ENCODE assay signal across 8 cellular contexts in genomic region chr1:155254714-155255242, GRCh38. TPM values are rescaled to one million over a fixed set of nuclear protein-coding genes. Genes with fewer than 3 reads are reported as not detected.
A peak's percentile ranks its signal among the peaks of the same experiment; 100 is the strongest.
DNase-seq lines count a peak whose midpoint lies in the region; ATAC-seq and TF ChIP-seq lines count a peak whose summit lies in the region.

No MANE protein-coding gene starts in this region.

- H3K4me3 Mint-ChIP-seq in T-helper 1 cell treated with Interleukin-12 subunit alpha and Interleukin-12 subunit beta and Interleukin-4 antibody, amounts not matched to agents 30 μg/mL and 1 μg/mL, for 36 hours: peak overlapping the region; percentile 80
- H3K4me3 Mint-ChIP-seq in T-helper 17 cell: peak overlapping the region; percentile 86

- DNase-seq in T-helper 1 cell (no peak), T-helper 17 cell (no peak), foreskin fibroblast (peak in 1 of 2 donors; percentile 52), posterior vena cava (ENCODE audit: low spot score) (peak; percentile 84), NCI-H510A (lab: John Stamatoyannopoulos, UW) (no peak), SKM-1 treated with dmso at 0.1 percent for 144 hours (lab: John Stamatoyannopoulos, UW; ENCODE audit: unreplicated experiment) (no peak)

- H3K4me3 ChIP-seq in foreskin fibroblast (ENCODE audit: low read depth in 1 of 2, low read length in 2 of 2): peak overlapping the region; percentile 74 to 79

- no peaks in the 10 kb centered on the region for H3K27me3 Mint-ChIP-seq in T-helper 1 cell treated with Interleukin-12 subunit alpha and Interleukin-12 subunit beta and Interleukin-4 antibody, amounts not matched to agents 30 μg/mL and 1 μg/mL, for 36 hours (ENCODE audit: low read depth)
- no peaks in the 10 kb centered on the region for H3K27me3 Mint-ChIP-seq in T-helper 17 cell

- H3K9me3 Mint-ChIP-seq in T-helper 1 cell treated with Interleukin-12 subunit alpha and Interleukin-12 subunit beta and Interleukin-4 antibody, amounts not matched to agents 30 μg/mL and 1 μg/mL, for 36 hours: no peaks in the 10 kb centered on the region

- peaks cover 39% of the 10 kb centered on the region for H3K4me1 Mint-ChIP-seq in T-helper 1 cell treated with Interleukin-12 subunit alpha and Interleukin-12 subunit beta and Interleukin-4 antibody, amounts not matched to agents 30 μg/mL and 1 μg/mL, for 36 hours (ENCODE audit: low read depth)
- H3K4me1 Mint-ChIP-seq in T-helper 17 cell: peaks cover 38% of the 10 kb centered on the region

- ATAC-seq in T-helper 17 cell: no peak
- no peak for ATAC-seq in HG03457 (IDR thresholded peaks at IDR 0.05; ENCODE audit: unreplicated experiment)

- H3K27ac Mint-ChIP-seq in T-helper 1 cell treated with Interleukin-12 subunit alpha and Interleukin-12 subunit beta and Interleukin-4 antibody, amounts not matched to agents 30 μg/mL and 1 μg/mL, for 36 hours: peak overlapping the region; percentile 36
- H3K27ac Mint-ChIP-seq in T-helper 17 cell: no peak overlapping the region

- TF ChIP-seq CTCF in foreskin fibroblast (IDR thresholded peaks at IDR 0.05; ENCODE audit: low read depth, low read length): no peak

- intact Hi-C loops in posterior vena cava (cut with DNase I): loop anchor here in 1 of 2 donors (5.0 kb wide), 1 partner anchor 68 kb away; the partner anchor contains the start of gene RUSC1

- peaks cover 18% of the 10 kb centered on the region for H3K36me3 Mint-ChIP-seq in T-helper 1 cell treated with Interleukin-12 subunit alpha and Interleukin-12 subunit beta and Interleukin-4 antibody, amounts not matched to agents 30 μg/mL and 1 μg/mL, for 36 hours (ENCODE audit: low read depth)
- H3K36me3 Mint-ChIP-seq in T-helper 17 cell (ENCODE audit: low read depth): peaks cover 8% of the 10 kb centered on the region

- H3K9me3 ChIP-seq in T-helper 17 cell (ENCODE audit: control insufficient read depth, low read length, poor library complexity, severe bottlenecking): no peaks in the 10 kb centered on the region

RNA-seq across cellular contexts. Expression of gene ENTREP3, which starts 0.5 kb away (rescaled TPM):
- 1 to 10 TPM; 8.6 to 9.3 TPM for total RNA-seq in T-helper 17 cell
- 10 to 100 TPM; 21.3 to 25.3 TPM for total RNA-seq in posterior vena cava

RNA-seq across cellular contexts. Expression of gene SCAMP3, which starts 7.4 kb away (rescaled TPM):
- total RNA-seq in T-helper 17 cell (10 to 100 TPM; 60.1 to 69.4 TPM), posterior vena cava (10 to 100 TPM; 34.7 to 37.3 TPM)

RNA-seq across cellular contexts. Expression of gene CLK2, which starts 18.5 kb away (rescaled TPM):
- total RNA-seq in T-helper 17 cell: 10 to 100 TPM; 54.8 to 57.8 TPM
- total RNA-seq in posterior vena cava: 10 to 100 TPM; 31.2 to 32.3 TPM

RNA-seq across cellular contexts. Expression of gene HCN3, which starts 22.5 kb away (rescaled TPM):
- total RNA-seq in T-helper 17 cell: 1 to 10 TPM; 1.3 to 1.5 TPM
- total RNA-seq in posterior vena cava: 1 to 10 TPM; 1.4 to 1.5 TPM

RNA-seq across cellular contexts. Expression of gene MTX1, which starts 46.3 kb away (rescaled TPM):
- total RNA-seq in T-helper 17 cell: 10 to 100 TPM; 20.7 to 28.5 TPM
- total RNA-seq in posterior vena cava: 10 to 100 TPM; 20.9 to 26.8 TPM
